Comparison of ENCODE assay signal across 15 cellular contexts in the genomic region with DNA sequence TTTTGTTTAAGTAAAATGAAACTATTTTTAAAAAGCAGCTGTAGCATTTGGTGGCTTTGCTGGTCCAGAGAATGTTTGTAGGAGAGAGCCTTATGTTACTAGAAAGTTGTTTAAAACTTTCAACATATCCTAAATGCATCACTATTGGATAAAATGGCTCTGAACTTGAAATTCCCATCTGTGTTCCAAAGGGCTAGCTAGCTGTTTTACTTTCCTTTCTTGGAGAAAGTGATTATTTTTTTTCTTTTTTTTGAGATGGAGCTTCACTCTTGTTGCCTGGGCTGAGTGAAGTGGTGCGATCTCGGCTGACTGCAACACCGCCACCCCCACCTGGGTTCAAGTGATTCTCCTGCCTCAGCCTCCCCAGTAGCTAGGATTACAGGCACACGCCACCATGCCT. TPM values are rescaled to one million over a fixed set of nuclear protein-coding genes. Genes with fewer than 3 reads are reported as not detected.
A peak's percentile ranks its signal among the peaks of the same experiment; 100 is the strongest.
DNase-seq lines count a peak whose midpoint lies in the region; ATAC-seq and TF ChIP-seq lines count a peak whose summit lies in the region.
"Had no signal": no experiment of that assay in that cellular context is flagged by ENCODE, and none has a peak within 500 bp of the region (broad histone marks: within the 10 kb centered on the region; RNA-seq: fewer than 3 reads in every experiment).

No MANE protein-coding gene starts in this region.

- H3K4me3 ChIP-seq in AG04450 (ENCODE audit: low read depth, low read length) (peak overlapping the region; percentile 79), DND-41 (ENCODE audit: low read depth in 1 of 2, low read length in 2 of 2) (no peak overlapping the region)
- H3K4me3 ChIP-seq: mucosa of descending colon had no signal

- no peak overlapping the region for H3K9ac ChIP-seq in DND-41 (ENCODE audit: low read depth, low read length)

- H3K36me3 ChIP-seq in DND-41 (ENCODE audit: insufficient read depth, low read length) = no peaks in the 10 kb centered on the region
- H3K36me3 ChIP-seq: gastroesophageal sphincter had no signal

- H3K9me3 ChIP-seq in AG04450 (ENCODE audit: control insufficient read depth, insufficient read depth, low read length) (no peaks in the 10 kb centered on the region; the same call in 1 of the 2 replicates), DND-41 (ENCODE audit: insufficient read depth, low read length, severe bottlenecking) (no peaks in the 10 kb centered on the region)
- H3K9me3 ChIP-seq: gastroesophageal sphincter, mucosa of descending colon had no signal

- CTCF ChIA-PET in AG04450 (lab: Charles Lee) = interaction anchor here (1.2 to 2.5 kb wide), 5 partner anchors 10 to 227 kb away, joined by 4 to 15 read pairs (median 6); no protein-coding TSS in a partner anchor

- no peaks in the 10 kb centered on the region for H3K27me3 Mint-ChIP-seq in activated naive CD8-positive, alpha-beta T cell treated with anti-CD3 and anti-CD28 coated beads for 36 hours
- peaks cover 0 to 2% (median 0%) of the 10 kb centered on the region in 5 donors for H3K27me3 Mint-ChIP-seq in naive thymus-derived CD8-positive, alpha-beta T cell

- H3K9me3 Mint-ChIP-seq in activated naive CD8-positive, alpha-beta T cell treated with anti-CD3 and anti-CD28 coated beads for 36 hours = no peaks in the 10 kb centered on the region
- no peaks in the 10 kb centered on the region for H3K9me3 Mint-ChIP-seq in naive thymus-derived CD8-positive, alpha-beta T cell

- H3K36me3 Mint-ChIP-seq in activated naive CD8-positive, alpha-beta T cell treated with anti-CD3 and anti-CD28 coated beads for 36 hours = peaks cover 13% of the 10 kb centered on the region
- H3K36me3 Mint-ChIP-seq in naive thymus-derived CD8-positive, alpha-beta T cell = no peaks in the 10 kb centered on the region

- H3K27me3 ChIP-seq in AG04450 (ENCODE audit: control insufficient read depth, insufficient read depth, low read length) (no peaks in the 10 kb centered on the region), DND-41 (ENCODE audit: insufficient read depth, low read length, poor library complexity) (no peaks in the 10 kb centered on the region)
- H3K27me3 ChIP-seq: gastroesophageal sphincter had no signal

- H3K27ac ChIP-seq in AG04450 (ENCODE audit: low read depth, low read length) = peak overlapping the region; percentile 39
- H3K27ac ChIP-seq in DND-41 (ENCODE audit: low read length) = no peak overlapping the region

- peak overlapping the region; percentile 35; the same call in 1 of the 2 replicates for H3K4me2 ChIP-seq in DND-41 (ENCODE audit: insufficient read depth, low read length)

- H2AFZ ChIP-seq in DND-41 (ENCODE audit: low read depth, low read length) = no peak overlapping the region

- POLR2A ChIA-PET in AG04450 (lab: Yijun Ruan, JAX) = interaction anchor here (1.5 kb wide), 1 partner anchor 19 kb away, joined by 4 read pairs; no protein-coding TSS in a partner anchor
- POLR2A ChIA-PET in naive thymus-derived CD8-positive, alpha-beta T cell (lab: Charles Lee) = interaction anchor here (0.7 to 2.6 kb wide), 6 partner anchors 16 to 80 kb away, joined by 3 to 11 read pairs (median 3); no protein-coding TSS in a partner anchor

- H3K4me3 Mint-ChIP-seq in activated naive CD8-positive, alpha-beta T cell treated with anti-CD3 and anti-CD28 coated beads for 36 hours = peak overlapping the region; percentile 49
- H3K4me3 Mint-ChIP-seq in naive thymus-derived CD8-positive, alpha-beta T cell = peak overlapping the region; percentile 40 to 80 (median 65)

- H3K79me2 ChIP-seq in DND-41 (ENCODE audit: insufficient read depth, low read length) = peaks cover 62% of the 10 kb centered on the region

- H3K4me1 Mint-ChIP-seq in activated naive CD8-positive, alpha-beta T cell treated with anti-CD3 and anti-CD28 coated beads for 36 hours = peaks cover 46% of the 10 kb centered on the region
- peaks cover 16 to 71% (median 63%) of the 10 kb centered on the region in 4 donors for H3K4me1 Mint-ChIP-seq in naive thymus-derived CD8-positive, alpha-beta T cell

- TF ChIP-seq CTCF in AG04450 (IDR thresholded peaks at IDR 0.05; ENCODE audit: low read depth, low read length) = no peak
- no peak for TF ChIP-seq CTCF in DND-41 (IDR thresholded peaks at IDR 0.05; ENCODE audit: borderline replicate concordance, extremely low read depth, low read length, poor library complexity, severe bottlenecking)

- no peak for DNase-seq in AG04450 (ENCODE audit: low read depth, low spot score)
- DNase-seq in DND-41 = no peak
- DNase-seq in activated naive CD8-positive, alpha-beta T cell treated with anti-CD3 and anti-CD28 coated beads for 36 hours = no peak
- DNase-seq in naive thymus-derived CD8-positive, alpha-beta T cell = no peak
- no peak for DNase-seq in NCI-H2171 treated with DMSO at 0.1 percent for 48 hours (lab: John Stamatoyannopoulos, UW)
- no peak for DNase-seq in A172 (ENCODE audit: low spot score)
- no peak for DNase-seq in NCI-H2029 (lab: John Stamatoyannopoulos, UW)
- DNase-seq: activated CD4-positive, alpha-beta T cell treated with anti-CD3 and anti-CD28 coated beads for 4 hours; amygdala; effector CD8-positive, alpha-beta T cell; NCI-H2081 treated with DMSO at 0.1 percent for 48 hours; stimulated activated CD4-positive, alpha-beta T cell treated with anti-CD3 and anti-CD28 coated beads, Interleukin-4, amount 100 ng/mL, for 24 hours had no signal

- no peak for ATAC-seq in DND-41 (ENCODE audit: insufficient read depth, low read depth)
- ATAC-seq in naive thymus-derived CD8-positive, alpha-beta T cell = no peak
- no peak for ATAC-seq in HG03460 (IDR thresholded peaks at IDR 0.05; ENCODE audit: unreplicated experiment)
- ATAC-seq: gastroesophageal sphincter, mucosa of descending colon had no signal

- H3K27ac Mint-ChIP-seq in activated naive CD8-positive, alpha-beta T cell treated with anti-CD3 and anti-CD28 coated beads for 36 hours = peak overlapping the region; percentile 60
- H3K27ac Mint-ChIP-seq in naive thymus-derived CD8-positive, alpha-beta T cell = peak overlapping the region in 9 of 10 donors; percentile 14 to 88 (median 70)

- H3K4me1 ChIP-seq in DND-41 (ENCODE audit: insufficient read depth, low read length) = peaks cover 46% of the 10 kb centered on the region

- H4K20me1 ChIP-seq in DND-41 (ENCODE audit: insufficient read depth, low read length) = peaks cover 29% of the 10 kb centered on the region; the same call in 1 of the 2 replicates

RNA-seq across cellular contexts. Expression of gene SYNJ2, which starts 2.5 kb away (rescaled TPM):
- 38.1 and 40.8 TPM in 2 replicates for polyA plus RNA-seq in AG04450 (2011; rRNA removed)
- 63.6 and 78.2 TPM in 2 replicates for polyA minus RNA-seq in AG04450 (2011; rRNA and poly(A)+ RNA removed)
- 10 to 100 TPM; 28.1 to 29.4 TPM for total RNA-seq in activated naive CD8-positive, alpha-beta T cell treated with anti-CD3 and anti-CD28 coated beads for 36 hours
- total RNA-seq in naive thymus-derived CD8-positive, alpha-beta T cell = 10 to 100 TPM; 15.7 to 16.3 TPM
- 1 to 10 TPM; 5.2 to 8.5 (median 8.2) TPM for polyA plus RNA-seq in naive thymus-derived CD8-positive, alpha-beta T cell
- 34.0 and 53.7 TPM in 2 replicates for total RNA-seq in A172 (2014; rRNA removed; shearing (Covaris generic))
